10 cellular contexts compared by ENCODE assay signal in the genomic region with DNA sequence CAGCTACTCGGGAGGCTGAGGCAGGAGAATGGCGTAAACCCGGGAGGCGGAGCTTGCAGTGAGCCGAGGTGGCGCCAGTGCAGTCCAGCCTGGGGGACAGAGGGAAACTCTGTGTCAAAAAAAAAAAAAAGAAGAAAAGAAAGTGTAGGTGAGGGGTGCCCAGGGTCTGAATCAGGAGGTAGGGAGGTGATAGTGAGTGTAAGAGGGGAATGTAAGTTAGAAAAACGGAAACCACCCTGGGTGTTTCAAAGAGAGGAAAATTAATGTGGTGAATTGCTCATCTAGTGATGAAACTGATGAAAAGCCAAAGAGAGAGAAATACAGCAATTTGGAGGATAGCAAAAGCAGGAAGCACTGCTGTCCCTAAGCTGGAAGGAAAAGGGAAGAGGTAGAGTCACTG.
"Had no signal": no experiment of that assay in that cellular context is flagged by ENCODE, and none has a peak within 500 bp of the region (broad histone marks: within the 10 kb centered on the region; RNA-seq: fewer than 3 reads in every experiment).

No MANE protein-coding gene starts in this region.

- H3K27me3 Mint-ChIP-seq: activated CD8-positive, alpha-beta memory T cell treated with anti-CD3 and anti-CD28 coated beads, Interleukin-2, amount 10 ng/mL, durations not matched to agents 7 days and 5 days had no signal

- H3K4me1 ChIP-seq: neural progenitor cell, pancreas, transverse colon had no signal

- H3K4me3 ChIP-seq: esophagus muscularis mucosa, neural progenitor cell, pancreas, transverse colon had no signal

- H3K36me3 Mint-ChIP-seq: activated CD8-positive, alpha-beta memory T cell treated with anti-CD3 and anti-CD28 coated beads, Interleukin-2, amount 10 ng/mL, durations not matched to agents 7 days and 5 days; neural progenitor cell had no signal

- H3K4me1 Mint-ChIP-seq: neural progenitor cell had no signal

- H3K36me3 ChIP-seq: esophagus muscularis mucosa, neural progenitor cell, pancreas, transverse colon had no signal

- H3K9me3 Mint-ChIP-seq: activated CD4-positive, alpha-beta T cell treated with anti-CD3 and anti-CD28 coated beads, Interleukin-2, amount 10 ng/mL, durations not matched to agents 7 days and 5 days; neural progenitor cell had no signal

- H3K27ac Mint-ChIP-seq: activated CD4-positive, alpha-beta T cell treated with anti-CD3 and anti-CD28 coated beads, Interleukin-2, amount 10 ng/mL, durations not matched to agents 7 days and 5 days; activated CD8-positive, alpha-beta memory T cell treated with anti-CD3 and anti-CD28 coated beads, Interleukin-2, amount 10 ng/mL, durations not matched to agents 7 days and 5 days; neural progenitor cell had no signal

- H3K27me3 ChIP-seq: esophagus muscularis mucosa, neural progenitor cell, pancreas, transverse colon had no signal

- DNase-seq: activated CD4-positive, alpha-beta T cell treated with anti-CD3 and anti-CD28 coated beads, Interleukin-2, amount 10 ng/mL, durations not matched to agents 7 days and 5 days; activated CD8-positive, alpha-beta memory T cell treated with anti-CD3 and anti-CD28 coated beads, Interleukin-2, amount 10 ng/mL, durations not matched to agents 7 days and 5 days; hypothalamus; kidney glomerular epithelial cell; pancreas; stimulated activated CD4-positive, alpha-beta T cell treated with anti-CD3 and anti-CD28 coated beads, Interleukin-4, amount 100 ng/mL, for 4 hours; T-helper 9 cell; transverse colon had no signal

- H3K4me3 Mint-ChIP-seq: activated CD4-positive, alpha-beta T cell treated with anti-CD3 and anti-CD28 coated beads, Interleukin-2, amount 10 ng/mL, durations not matched to agents 7 days and 5 days; activated CD8-positive, alpha-beta memory T cell treated with anti-CD3 and anti-CD28 coated beads, Interleukin-2, amount 10 ng/mL, durations not matched to agents 7 days and 5 days; neural progenitor cell had no signal

- H3K9me3 ChIP-seq: esophagus muscularis mucosa, pancreas, transverse colon had no signal

- ATAC-seq: activated CD8-positive, alpha-beta memory T cell treated with anti-CD3 and anti-CD28 coated beads, Interleukin-2, amount 10 ng/mL, durations not matched to agents 7 days and 5 days; pancreas had no signal
